8 cellular contexts compared by ENCODE assay signal in the genomic region with DNA sequence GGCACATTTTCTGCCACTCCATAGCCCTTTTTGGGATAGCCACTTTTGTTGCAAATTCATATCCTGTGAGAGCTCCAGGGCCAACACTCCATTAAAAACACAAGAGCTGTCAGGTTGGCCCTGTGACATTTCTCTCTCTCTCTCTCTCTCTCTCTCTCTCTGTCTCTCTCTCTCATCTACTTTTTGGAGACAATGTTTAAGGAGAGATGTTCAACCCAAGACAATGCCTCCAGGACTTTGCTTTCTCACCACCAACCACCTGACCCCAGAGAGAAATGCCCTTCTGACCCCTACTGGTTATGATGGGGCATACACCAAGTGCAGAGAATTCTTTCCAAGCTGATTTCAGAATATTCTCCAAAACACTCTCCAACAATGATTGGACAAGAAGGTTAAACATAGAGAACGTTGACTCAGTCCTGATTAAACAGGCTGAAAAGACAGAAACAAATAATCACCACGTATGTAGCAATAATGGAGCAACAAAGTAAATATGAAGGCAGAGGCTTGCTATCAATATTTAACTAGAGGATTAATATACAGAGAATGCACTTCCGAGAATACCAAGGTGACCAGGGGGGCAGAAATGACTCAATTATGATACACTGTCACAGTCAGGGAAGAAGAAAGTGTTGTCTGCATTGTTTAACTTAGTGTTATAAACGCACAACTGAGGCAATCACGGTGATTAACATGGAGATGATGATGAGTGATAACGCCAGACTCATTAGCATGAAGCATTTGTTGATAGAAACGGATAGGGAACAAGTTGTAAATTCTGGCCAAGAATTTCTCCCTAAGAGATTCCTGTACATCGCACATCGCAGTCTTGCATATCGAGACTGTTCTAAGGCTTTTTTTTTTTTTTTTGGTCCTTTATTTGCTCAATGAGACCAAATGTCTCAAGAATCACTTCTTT.
A peak's percentile ranks its signal among the peaks of the same experiment; 100 is the strongest.
DNase-seq lines count a peak whose midpoint lies in the region; ATAC-seq, FAIRE-seq and TF ChIP-seq lines count a peak whose summit lies in the region.

No MANE protein-coding gene starts in this region.

- peak overlapping the region in 1 of 2 donors; percentile 37 for H3K27ac Mint-ChIP-seq in activated naive CD4-positive, alpha-beta T cell treated with anti-CD3 and anti-CD28 coated beads, Interleukin-2, amount 50 U/mL, for 72 hours

- DNase-seq in AG04449 (ENCODE audit: low read depth, low spot score), result no peak
- DNase-seq in GM10266 (ENCODE audit: extremely low spot score), result peak; percentile 38
- DNase-seq in MV-4-11 (lab: John Stamatoyannopoulos, UW), result peak; percentile 52
- DNase-seq in activated naive CD4-positive, alpha-beta T cell treated with anti-CD3 and anti-CD28 coated beads, Interleukin-2, amount 50 U/mL, for 72 hours (ENCODE audit: low spot score in 2 of 2), result no peak
- no peak for DNase-seq in kidney
- DNase-seq in NCI-H1105 (lab: John Stamatoyannopoulos, UW), result no peak

- FAIRE-seq in kidney (lab: Jason Lieb, UNC), result no peak

- H3K4me3 ChIP-seq in AG04449 (ENCODE audit: low read depth, low read length) (no peak overlapping the region), kidney (ENCODE audit: low read length in 2 of 2) (no peak overlapping the region)

- ATAC-seq in HG02610 (IDR thresholded peaks at IDR 0.05; ENCODE audit: unreplicated experiment), result peak; percentile 68
- peak; percentile 47 to 81 for ATAC-seq in activated naive CD4-positive, alpha-beta T cell treated with anti-CD3 and anti-CD28 coated beads, Interleukin-2, amount 50 U/mL, for 72 hours
- ATAC-seq in GM18520 (IDR thresholded peaks at IDR 0.05; ENCODE audit: unreplicated experiment), result no peak

- H3K27ac ChIP-seq in kidney (ENCODE audit: low read depth in 2 of 2, low read length in 2 of 2), result no peak overlapping the region

- intact Hi-C loops in kidney (cut with DNase I), result no loop called here

- peaks cover 0 to 8% of the 10 kb centered on the region in 2 donors for H3K36me3 Mint-ChIP-seq in activated naive CD4-positive, alpha-beta T cell treated with anti-CD3 and anti-CD28 coated beads, Interleukin-2, amount 50 U/mL, for 72 hours

- H3K36me3 ChIP-seq in kidney (ENCODE audit: control insufficient read depth in 1 of 2, insufficient read depth in 2 of 2, low read length in 2 of 2), result no peaks in the 10 kb centered on the region

- peak; percentile 51 for TF ChIP-seq CTCF in AG04449 (IDR thresholded peaks at IDR 0.05; ENCODE audit: insufficient read depth, low read length, missing control alignments)
- TF ChIP-seq CTCF in GM10266 (IDR thresholded peaks at IDR 0.05; ENCODE audit: control insufficient read depth, insufficient read depth, low read depth, missing control alignments), result peak; percentile 61
- TF ChIP-seq CTCF in kidney (IDR thresholded peaks at IDR 0.05; ENCODE audit: borderline replicate concordance, extremely low read depth, insufficient read depth), result peak; percentile 38

- no peak overlapping the region for H3K9ac ChIP-seq in kidney (ENCODE audit: low read length in 2 of 2)

- H3K4me1 ChIP-seq in kidney (ENCODE audit: control insufficient read depth in 1 of 2, insufficient read depth in 1 of 2, low read depth in 1 of 2, low read length in 2 of 2), result peaks cover 0 to 5% of the 10 kb centered on the region in 2 donors

- CTCF ChIA-PET in AG04449 (lab: Yijun Ruan, JAX), result interaction anchor here (0.6 to 2.2 kb wide), 12 partner anchors 9 to 150 kb away, joined by 3 to 16 read pairs (median 3); no protein-coding TSS in a partner anchor

- no peaks in the 10 kb centered on the region for H3K9me3 ChIP-seq in kidney (ENCODE audit: control insufficient read depth in 1 of 2, low read length in 2 of 2)

- POLR2A ChIA-PET in AG04449 (lab: Yijun Ruan, JAX), result no interaction called here

- H3K9me3 Mint-ChIP-seq in activated naive CD4-positive, alpha-beta T cell treated with anti-CD3 and anti-CD28 coated beads, Interleukin-2, amount 50 U/mL, for 72 hours, result no peaks in the 10 kb centered on the region

Comparison
In these comparisons a context has a peak if more than half of its experiments do, and no peak if none do; other contexts are left out.
1. DNase-seq: peak in GM10266 (single experiment) and MV-4-11 (single experiment); none in AG04449 (single experiment), activated naive CD4-positive, alpha-beta T cell treated with anti-CD3 and anti-CD28 coated beads, Interleukin-2, amount 50 U/mL, for 72 hours (0 of 2), kidney (single experiment) and NCI-H1105 (single experiment).
2. Peak in every context shown above with its lines, with median percentiles within 50 percentile points of each other: CTCF ChIP-seq.